In the genomic region with DNA sequence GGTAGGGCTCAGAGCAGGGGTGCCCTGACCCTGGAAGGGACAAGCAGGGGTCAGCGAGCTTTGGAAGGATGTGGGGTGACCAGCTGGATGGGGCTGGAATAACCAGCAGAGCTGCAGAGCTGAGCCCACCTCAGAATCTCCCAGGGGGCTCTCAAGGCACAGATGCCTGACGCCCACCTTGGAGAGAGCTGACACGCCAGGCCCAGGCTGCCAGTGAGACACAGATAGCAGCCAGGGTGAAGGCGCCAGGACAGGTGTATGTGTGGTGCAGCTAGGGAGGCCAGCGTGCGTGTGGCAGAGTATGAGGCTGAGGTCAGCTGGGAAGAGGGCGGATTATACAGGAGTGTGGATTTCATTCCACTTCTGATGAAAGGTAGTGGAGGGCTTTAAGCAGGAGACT, we compare ENCODE assay signal across 26 cellular contexts. TPM values are rescaled to one million over a fixed set of nuclear protein-coding genes. Genes with fewer than 3 reads are reported as not detected.
DNase-seq lines count a peak whose midpoint lies in the region; ATAC-seq and TF ChIP-seq lines count a peak whose summit lies in the region.
"Had no signal": no experiment of that assay in that cellular context is flagged by ENCODE, and none has a peak within 500 bp of the region (broad histone marks: within the 10 kb centered on the region; RNA-seq: fewer than 3 reads in every experiment).

No MANE protein-coding gene starts in this region.

- H3K36me3 Mint-ChIP-seq in activated CD4-positive, alpha-beta memory T cell treated with anti-CD3 and anti-CD28 coated beads for 36 hours: peaks cover 53% of the 10 kb centered on the region
- H3K36me3 Mint-ChIP-seq in activated CD4-positive, alpha-beta memory T cell treated with anti-CD3 and anti-CD28 coated beads, Interleukin-2, amount 10 ng/mL, durations not matched to agents 7 days and 5 days (ENCODE audit: low read depth): peaks cover 74% of the 10 kb centered on the region
- H3K36me3 Mint-ChIP-seq in activated naive CD8-positive, alpha-beta T cell treated with anti-CD3 and anti-CD28 coated beads, Interleukin-2, amount 10 ng/mL, durations not matched to agents 7 days and 5 days: peaks cover 49% of the 10 kb centered on the region

- no peak overlapping the region for H3K4me3 Mint-ChIP-seq in activated CD4-positive, alpha-beta memory T cell treated with anti-CD3 and anti-CD28 coated beads for 36 hours
- H3K4me3 Mint-ChIP-seq in activated CD4-positive, alpha-beta memory T cell treated with anti-CD3 and anti-CD28 coated beads, Interleukin-2, amount 10 ng/mL, durations not matched to agents 7 days and 5 days: no peak overlapping the region
- H3K4me3 Mint-ChIP-seq in activated naive CD8-positive, alpha-beta T cell treated with anti-CD3 and anti-CD28 coated beads, Interleukin-2, amount 10 ng/mL, durations not matched to agents 7 days and 5 days: no peak overlapping the region
- H3K4me3 Mint-ChIP-seq: H9, natural killer cell had no signal

- H3K9ac ChIP-seq in DND-41 (ENCODE audit: low read depth, low read length): no peak overlapping the region
- H3K9ac ChIP-seq: BLaER1 had no signal

- POLR2A ChIA-PET in activated CD4-positive, alpha-beta memory T cell treated with anti-CD3 and anti-CD28 coated beads for 36 hours (lab: Charles Lee): interaction anchor here (1.2 kb wide), 1 partner anchor 9 kb away, joined by 3 read pairs; the partner anchor contains the start of gene AP1M1
- POLR2A ChIA-PET in activated CD4-positive, alpha-beta memory T cell treated with anti-CD3 and anti-CD28 coated beads, Interleukin-2, amount 10 ng/mL, durations not matched to agents 7 days and 5 days (lab: Charles Lee): interaction anchor here (1.5 kb wide), 1 partner anchor 11 kb away, joined by 4 read pairs; no protein-coding TSS in a partner anchor
- POLR2A ChIA-PET in activated naive CD8-positive, alpha-beta T cell treated with anti-CD3 and anti-CD28 coated beads, Interleukin-2, amount 10 ng/mL, durations not matched to agents 7 days and 5 days (lab: Charles Lee): no interaction called here

- CTCF ChIA-PET in activated CD4-positive, alpha-beta memory T cell treated with anti-CD3 and anti-CD28 coated beads for 36 hours (lab: Charles Lee): interaction anchor here (1.0 kb wide), 1 partner anchor 176 kb away, joined by 3 read pairs; no protein-coding TSS in a partner anchor
- CTCF ChIA-PET in activated CD4-positive, alpha-beta memory T cell treated with anti-CD3 and anti-CD28 coated beads, Interleukin-2, amount 10 ng/mL, durations not matched to agents 7 days and 5 days (lab: Charles Lee): interaction anchor here (0.7 kb wide), 1 partner anchor 176 kb away, joined by 3 read pairs; no protein-coding TSS in a partner anchor

- H3K27me3 ChIP-seq in DND-41 (ENCODE audit: insufficient read depth, low read length, poor library complexity) (no peaks in the 10 kb centered on the region), osteoblast (ENCODE audit: insufficient read depth, low read length) (no peaks in the 10 kb centered on the region)
- H3K27me3 ChIP-seq: BLaER1, breast epithelium, hepatocyte, suprapubic skin had no signal

- H3K27me3 Mint-ChIP-seq in activated CD4-positive, alpha-beta memory T cell treated with anti-CD3 and anti-CD28 coated beads for 36 hours: no peaks in the 10 kb centered on the region
- no peaks in the 10 kb centered on the region for H3K27me3 Mint-ChIP-seq in activated CD4-positive, alpha-beta memory T cell treated with anti-CD3 and anti-CD28 coated beads, Interleukin-2, amount 10 ng/mL, durations not matched to agents 7 days and 5 days
- no peaks in the 10 kb centered on the region for H3K27me3 Mint-ChIP-seq in activated naive CD8-positive, alpha-beta T cell treated with anti-CD3 and anti-CD28 coated beads, Interleukin-2, amount 10 ng/mL, durations not matched to agents 7 days and 5 days

- H3K4me3 ChIP-seq in DND-41 (ENCODE audit: low read depth in 1 of 2, low read length in 2 of 2): no peak overlapping the region
- H3K4me3 ChIP-seq in osteoblast (ENCODE audit: insufficient read depth, low read length): no peak overlapping the region
- H3K4me3 ChIP-seq: BLaER1, breast epithelium, hepatocyte, lung, prostate gland, smooth muscle cell, suprapubic skin had no signal

- H4K20me1 ChIP-seq in DND-41 (ENCODE audit: insufficient read depth, low read length) (peaks cover 51% of the 10 kb centered on the region), osteoblast (ENCODE audit: insufficient read depth, low read length) (peaks cover 41% of the 10 kb centered on the region)

- peaks cover 33% of the 10 kb centered on the region for H3K79me2 ChIP-seq in DND-41 (ENCODE audit: insufficient read depth, low read length)
- H3K79me2 ChIP-seq in osteoblast (ENCODE audit: insufficient read depth, low read length): peaks cover 60% of the 10 kb centered on the region

- intact Hi-C loops in activated CD4-positive, alpha-beta memory T cell treated with anti-CD3 and anti-CD28 coated beads for 36 hours (cut with micrococcal nuclease): no loop called here

- peaks cover 38% of the 10 kb centered on the region for H3K4me1 Mint-ChIP-seq in activated CD4-positive, alpha-beta memory T cell treated with anti-CD3 and anti-CD28 coated beads for 36 hours (ENCODE audit: low read depth)
- peaks cover 35% of the 10 kb centered on the region for H3K4me1 Mint-ChIP-seq in activated CD4-positive, alpha-beta memory T cell treated with anti-CD3 and anti-CD28 coated beads, Interleukin-2, amount 10 ng/mL, durations not matched to agents 7 days and 5 days
- H3K4me1 Mint-ChIP-seq in activated naive CD8-positive, alpha-beta T cell treated with anti-CD3 and anti-CD28 coated beads, Interleukin-2, amount 10 ng/mL, durations not matched to agents 7 days and 5 days: peaks cover 41% of the 10 kb centered on the region
- H3K4me1 Mint-ChIP-seq: H9 had no signal

- no peaks in the 10 kb centered on the region for H3K9me3 ChIP-seq in DND-41 (ENCODE audit: insufficient read depth, low read length, severe bottlenecking)
- no peaks in the 10 kb centered on the region for H3K9me3 ChIP-seq in osteoblast (ENCODE audit: low read depth, low read length)
- H3K9me3 ChIP-seq: breast epithelium, prostate gland, suprapubic skin had no signal

- H3K9me3 Mint-ChIP-seq in activated CD4-positive, alpha-beta memory T cell treated with anti-CD3 and anti-CD28 coated beads for 36 hours: peaks cover 2% of the 10 kb centered on the region
- peaks cover under 1% of the 10 kb centered on the region for H3K9me3 Mint-ChIP-seq in activated CD4-positive, alpha-beta memory T cell treated with anti-CD3 and anti-CD28 coated beads, Interleukin-2, amount 10 ng/mL, durations not matched to agents 7 days and 5 days
- H3K9me3 Mint-ChIP-seq in activated naive CD8-positive, alpha-beta T cell treated with anti-CD3 and anti-CD28 coated beads, Interleukin-2, amount 10 ng/mL, durations not matched to agents 7 days and 5 days: no peaks in the 10 kb centered on the region
- H3K9me3 Mint-ChIP-seq: H9, natural killer cell had no signal

- H3K4me2 ChIP-seq in DND-41 (ENCODE audit: insufficient read depth, low read length): no peak overlapping the region
- no peak overlapping the region for H3K4me2 ChIP-seq in osteoblast (ENCODE audit: insufficient read depth, low read length)
- H3K4me2 ChIP-seq: BLaER1, hepatocyte, smooth muscle cell had no signal

- peak; percentile 5; the same call in 1 of the 3 replicates for ATAC-seq in DND-41 (ENCODE audit: insufficient read depth, low read depth)
- peak; percentile 13 for ATAC-seq in activated naive CD8-positive, alpha-beta T cell treated with anti-CD3 and anti-CD28 coated beads, Interleukin-2, amount 10 ng/mL, durations not matched to agents 7 days and 5 days (ENCODE audit: low read depth)
- no peak for ATAC-seq in GM19395 (IDR thresholded peaks at IDR 0.05; ENCODE audit: unreplicated experiment)
- ATAC-seq: natural killer cell had no signal

- no peak for TF ChIP-seq CTCF in DND-41 (IDR thresholded peaks at IDR 0.05; ENCODE audit: borderline replicate concordance, extremely low read depth, low read length, poor library complexity, severe bottlenecking)
- TF ChIP-seq CTCF in osteoblast (IDR thresholded peaks at IDR 0.05; ENCODE audit: extremely low read depth, low read depth, low read length): no peak

- peak; percentile 8 for DNase-seq in activated CD4-positive, alpha-beta memory T cell treated with anti-CD3 and anti-CD28 coated beads for 36 hours
- DNase-seq in activated CD4-positive, alpha-beta memory T cell treated with anti-CD3 and anti-CD28 coated beads, Interleukin-2, amount 10 ng/mL, durations not matched to agents 7 days and 5 days: no peak
- DNase-seq in DND-41 (no peak), osteoblast (ENCODE audit: insufficient read length, low spot score, missing footprints) (peak; percentile 23), medulla oblongata (ENCODE audit: extremely low spot score) (no peak)
- DNase-seq in activated naive CD8-positive, alpha-beta T cell treated with anti-CD3 and anti-CD28 coated beads, Interleukin-2, amount 10 ng/mL, durations not matched to agents 7 days and 5 days: no peak
- no peak for DNase-seq in activated CD8-positive, alpha-beta memory T cell treated with anti-CD3 and anti-CD28 coated beads for 24 hours
- DNase-seq: activated CD4-positive, CD25-positive, alpha-beta regulatory T cell; cortex of kidney; DMS153; H9; natural killer cell; NCI-H1417; NCI-H524; stimulated activated CD4-positive, alpha-beta T cell treated with anti-CD3 and anti-CD28 coated beads, Interleukin-4, amount 100 ng/mL, for 4 hours had no signal

- H3K27ac Mint-ChIP-seq in activated CD4-positive, alpha-beta memory T cell treated with anti-CD3 and anti-CD28 coated beads for 36 hours: peak overlapping the region; percentile 4
- no peak overlapping the region for H3K27ac Mint-ChIP-seq in activated CD4-positive, alpha-beta memory T cell treated with anti-CD3 and anti-CD28 coated beads, Interleukin-2, amount 10 ng/mL, durations not matched to agents 7 days and 5 days
- peak overlapping the region; percentile 74 for H3K27ac Mint-ChIP-seq in activated naive CD8-positive, alpha-beta T cell treated with anti-CD3 and anti-CD28 coated beads, Interleukin-2, amount 10 ng/mL, durations not matched to agents 7 days and 5 days

- no peaks in the 10 kb centered on the region for H3K4me1 ChIP-seq in DND-41 (ENCODE audit: insufficient read depth, low read length)
- H3K4me1 ChIP-seq in osteoblast (ENCODE audit: insufficient read depth, low read length): peaks cover 10% of the 10 kb centered on the region
- H3K4me1 ChIP-seq: breast epithelium, suprapubic skin had no signal

- H3K27ac ChIP-seq in DND-41 (ENCODE audit: low read length) (no peak overlapping the region), osteoblast (ENCODE audit: low read depth, low read length) (no peak overlapping the region)
- H3K27ac ChIP-seq: BLaER1, breast epithelium, hepatocyte, prostate gland, suprapubic skin had no signal

- H3K36me3 ChIP-seq in DND-41 (ENCODE audit: insufficient read depth, low read length) (peaks cover 94% of the 10 kb centered on the region), osteoblast (ENCODE audit: insufficient read depth, low read length) (peaks cover 75% of the 10 kb centered on the region)

- no peak overlapping the region for H2AFZ ChIP-seq in DND-41 (ENCODE audit: low read depth, low read length)
- no peak overlapping the region for H2AFZ ChIP-seq in osteoblast (ENCODE audit: low read length)
- H2AFZ ChIP-seq: hepatocyte had no signal

RNA-seq across cellular contexts. Expression of gene AP1M1, which starts 8.9 kb away (rescaled TPM):
- total RNA-seq in activated CD4-positive, alpha-beta memory T cell treated with anti-CD3 and anti-CD28 coated beads for 36 hours: 100 to 1,000 TPM; 100 to 113 TPM
- 100 to 1,000 TPM; 131 to 151 TPM for total RNA-seq in activated CD4-positive, alpha-beta memory T cell treated with anti-CD3 and anti-CD28 coated beads, Interleukin-2, amount 10 ng/mL, durations not matched to agents 7 days and 5 days
- 100 to 1,000 TPM; 132 to 135 TPM for total RNA-seq in activated naive CD8-positive, alpha-beta T cell treated with anti-CD3 and anti-CD28 coated beads, Interleukin-2, amount 10 ng/mL, durations not matched to agents 7 days and 5 days
- 49.5 and 52.1 TPM in 2 replicates for total RNA-seq in osteoblast

RNA-seq across cellular contexts. Expression of gene FAM32A, which starts 21.4 kb away (rescaled TPM):
- 10 to 100 TPM; 43.8 to 44.3 TPM for total RNA-seq in activated CD4-positive, alpha-beta memory T cell treated with anti-CD3 and anti-CD28 coated beads for 36 hours
- 10 to 100 TPM; 66.0 to 70.8 TPM for total RNA-seq in activated CD4-positive, alpha-beta memory T cell treated with anti-CD3 and anti-CD28 coated beads, Interleukin-2, amount 10 ng/mL, durations not matched to agents 7 days and 5 days
- 10 to 100 TPM; 61.4 to 63.4 TPM for total RNA-seq in activated naive CD8-positive, alpha-beta T cell treated with anti-CD3 and anti-CD28 coated beads, Interleukin-2, amount 10 ng/mL, durations not matched to agents 7 days and 5 days
- total RNA-seq in osteoblast: 93.4 and 109 TPM in 2 replicates

RNA-seq across cellular contexts. Expression of gene CIB3, which starts 33.3 kb away (rescaled TPM):
- not detected for total RNA-seq in activated CD4-positive, alpha-beta memory T cell treated with anti-CD3 and anti-CD28 coated beads for 36 hours
- not detected for total RNA-seq in activated CD4-positive, alpha-beta memory T cell treated with anti-CD3 and anti-CD28 coated beads, Interleukin-2, amount 10 ng/mL, durations not matched to agents 7 days and 5 days
- not detected for total RNA-seq in activated naive CD8-positive, alpha-beta T cell treated with anti-CD3 and anti-CD28 coated beads, Interleukin-2, amount 10 ng/mL, durations not matched to agents 7 days and 5 days
- total RNA-seq in osteoblast: not detected in 2 replicates
- total RNA-seq: A673; H9; hepatocyte; lung; natural killer cell; prostate gland; Right ventricle myocardium inferior; smooth muscle cell; suprapubic skin; T-helper 1 cell treated with Interleukin-12 subunit alpha and Interleukin-12 subunit beta and Interleukin-4 antibody, amounts not matched to agents 30 ng/mL and 1 ng/mL, for 36 hours had no signal

Comparison
In these comparisons a context has a peak if more than half of its experiments do, and no peak if none do; other contexts are left out.
1. DNase-seq: peak in activated CD4-positive, alpha-beta memory T cell treated with anti-CD3 and anti-CD28 coated beads for 36 hours (single experiment) and osteoblast (single experiment); none in activated CD4-positive, alpha-beta memory T cell treated with anti-CD3 and anti-CD28 coated beads, Interleukin-2, amount 10 ng/mL, durations not matched to agents 7 days and 5 days (single experiment), DND-41 (single experiment), activated naive CD8-positive, alpha-beta T cell treated with anti-CD3 and anti-CD28 coated beads, Interleukin-2, amount 10 ng/mL, durations not matched to agents 7 days and 5 days (single experiment), medulla oblongata (single experiment) and activated CD8-positive, alpha-beta memory T cell treated with anti-CD3 and anti-CD28 coated beads for 24 hours (single experiment).